Comparison of ENCODE assay signal across 7 cellular contexts in genomic region chr3:14409779-14410063, GRCh38. TPM values are rescaled to one million over a fixed set of nuclear protein-coding genes. Genes with fewer than 3 reads are reported as not detected.
DNase-seq lines count a peak whose midpoint lies in the region; ATAC-seq and TF ChIP-seq lines count a peak whose summit lies in the region.
"Not testable (repeated sequence)": the region's sequence is repeated elsewhere in the genome, so short reads cannot be mapped to it uniquely, and the experiment has no call there.

No MANE protein-coding gene starts in this region.

- H3K4me1 ChIP-seq in CD8-positive, alpha-beta memory T cell (ENCODE audit: insufficient read depth, low read length) = peaks cover 19% of the 10 kb centered on the region
- H3K4me1 ChIP-seq in OCI-LY7 (ENCODE audit: insufficient read depth, low read length, poor library complexity, severe bottlenecking) (peaks cover 97% of the 10 kb centered on the region), psoas muscle (peaks cover 70% of the 10 kb centered on the region)
- not testable (repeated sequence) for H3K4me1 ChIP-seq in endodermal cell (ENCODE audit: control insufficient read depth, insufficient read depth, low read length)

- CTCF ChIA-PET in CD8-positive, alpha-beta memory T cell (lab: Charles Lee); OCI-LY7 (lab: Charles Lee; ENCODE audit: unreplicated experiment); activated CD4-positive, alpha-beta memory T cell treated with anti-CD3 and anti-CD28 coated beads for 36 hours (lab: Charles Lee): not testable (repeated sequence)

- not testable (repeated sequence) for H3K9ac ChIP-seq in endodermal cell (ENCODE audit: extremely low read depth, low read length, poor library complexity, severe bottlenecking)

- peaks cover 30 to 69% (median 41%) of the 10 kb centered on the region in 3 donors for H3K4me1 Mint-ChIP-seq in CD8-positive, alpha-beta memory T cell
- peaks cover 49% of the 10 kb centered on the region for H3K4me1 Mint-ChIP-seq in activated CD4-positive, alpha-beta memory T cell treated with anti-CD3 and anti-CD28 coated beads for 36 hours (ENCODE audit: low read depth)
- H3K4me1 Mint-ChIP-seq in activated naive CD8-positive, alpha-beta T cell (ENCODE audit: low read depth) = peaks cover 49% of the 10 kb centered on the region
- H3K4me1 Mint-ChIP-seq in endodermal cell = peaks cover 32% of the 10 kb centered on the region
- H3K4me1 Mint-ChIP-seq in stimulated activated naive CD8-positive, alpha-beta T cell treated with anti-CD3 and anti-CD28 coated beads, Interleukin-15, amount 100 ng/mL, for 72 hours = peaks cover 74% of the 10 kb centered on the region

- WGBS in endodermal cell (ENCODE audit: insufficient coverage in 1 of 2, insufficient read length in 1 of 2), 2 experiments = 79 to 81% methylated on average over 6 of the region's 6 CpGs
- 92 to 95% (median 93%) methylated on average over 6 of the region's 6 CpGs for WGBS in psoas muscle, 3 donors

- H3K27me3 Mint-ChIP-seq in CD8-positive, alpha-beta memory T cell; activated CD4-positive, alpha-beta memory T cell treated with anti-CD3 and anti-CD28 coated beads for 36 hours; activated naive CD8-positive, alpha-beta T cell; endodermal cell (ENCODE audit: insufficient read depth); stimulated activated naive CD8-positive, alpha-beta T cell treated with anti-CD3 and anti-CD28 coated beads, Interleukin-15, amount 100 ng/mL, for 72 hours: not testable (repeated sequence)

- BruUV-seq in OCI-LY7 (replicated peaks; lab: Mats Ljungman, UMichigan) = not testable (repeated sequence)

- peaks cover 0 to 48% (median 7%) of the 10 kb centered on the region in 3 donors for H3K36me3 Mint-ChIP-seq in CD8-positive, alpha-beta memory T cell
- H3K36me3 Mint-ChIP-seq in activated CD4-positive, alpha-beta memory T cell treated with anti-CD3 and anti-CD28 coated beads for 36 hours = peaks cover 12% of the 10 kb centered on the region
- H3K36me3 Mint-ChIP-seq in activated naive CD8-positive, alpha-beta T cell = not testable (repeated sequence)
- H3K36me3 Mint-ChIP-seq in endodermal cell (ENCODE audit: low read depth) = peaks cover 19% of the 10 kb centered on the region

- H3K9me3 Mint-ChIP-seq in CD8-positive, alpha-beta memory T cell; activated CD4-positive, alpha-beta memory T cell treated with anti-CD3 and anti-CD28 coated beads for 36 hours; activated naive CD8-positive, alpha-beta T cell (ENCODE audit: low read depth); endodermal cell; stimulated activated naive CD8-positive, alpha-beta T cell treated with anti-CD3 and anti-CD28 coated beads, Interleukin-15, amount 100 ng/mL, for 72 hours: not testable (repeated sequence)

- peak overlapping the region; percentile 16; the same call in 1 of the 2 replicates for H3K4me2 ChIP-seq in OCI-LY7 (ENCODE audit: low read length)

- TF ChIP-seq CTCF in OCI-LY7 (conservative IDR thresholded peaks at IDR 0.05; ENCODE audit: low read length); endodermal cell (conservative IDR thresholded peaks at IDR 0.05); psoas muscle (IDR thresholded peaks at IDR 0.05): not testable (repeated sequence)

- H4K20me1 ChIP-seq in OCI-LY7 (ENCODE audit: insufficient read depth, low read length) = peaks cover 42% of the 10 kb centered on the region

- peaks cover 100% of the 10 kb centered on the region for H3K79me2 ChIP-seq in OCI-LY7 (ENCODE audit: insufficient read depth, low read depth, low read length)

- POLR2A ChIA-PET in CD8-positive, alpha-beta memory T cell (lab: Charles Lee); OCI-LY7 (lab: Charles Lee); activated CD4-positive, alpha-beta memory T cell treated with anti-CD3 and anti-CD28 coated beads for 36 hours (lab: Charles Lee): not testable (repeated sequence)

- intact Hi-C loops in OCI-LY7 (cut with micrococcal nuclease; ENCODE audit: unreplicated experiment) = loop anchor here (10.0 kb wide), 2 partner anchors 275 to 1745 kb away; partner anchors contain the start of gene RAF1
- intact Hi-C loops in activated CD4-positive, alpha-beta memory T cell treated with anti-CD3 and anti-CD28 coated beads for 36 hours (cut with micrococcal nuclease) = not testable (repeated sequence)
- intact Hi-C loops in psoas muscle (cut with DNase I) = loop anchor here in 1 of 2 donors (10.0 kb wide), 1 partner anchor 205 kb away; no protein-coding TSS in a partner anchor

- peak overlapping the region; percentile 89 for H3K27ac ChIP-seq in CD8-positive, alpha-beta memory T cell (ENCODE audit: low read depth, low read length)
- H3K27ac ChIP-seq in OCI-LY7 (ENCODE audit: low read depth, low read length, poor library complexity, severe bottlenecking); endodermal cell (ENCODE audit: low read depth, low read length): not testable (repeated sequence)
- H3K27ac ChIP-seq in psoas muscle = peak overlapping the region; percentile 78

- not testable (repeated sequence) for H3K4me3 Mint-ChIP-seq in CD8-positive, alpha-beta memory T cell; activated CD4-positive, alpha-beta memory T cell treated with anti-CD3 and anti-CD28 coated beads for 36 hours; activated naive CD8-positive, alpha-beta T cell; endodermal cell
- peak overlapping the region; percentile 12 to 64 for H3K4me3 Mint-ChIP-seq in stimulated activated naive CD8-positive, alpha-beta T cell treated with anti-CD3 and anti-CD28 coated beads, Interleukin-15, amount 100 ng/mL, for 72 hours

- ATAC-seq in psoas muscle; stimulated activated naive CD8-positive, alpha-beta T cell treated with anti-CD3 and anti-CD28 coated beads, Interleukin-15, amount 100 ng/mL, for 72 hours: not testable (repeated sequence)

- not testable (repeated sequence) for H2AFZ ChIP-seq in OCI-LY7 (ENCODE audit: low read length)

- not testable (repeated sequence) for H3K4me3 ChIP-seq in CD8-positive, alpha-beta memory T cell (ENCODE audit: low read length); OCI-LY7 (ENCODE audit: low read depth, low read length, poor library complexity, severe bottlenecking); endodermal cell (ENCODE audit: low read length); psoas muscle

- not testable (repeated sequence) for H3K27ac Mint-ChIP-seq in CD8-positive, alpha-beta memory T cell
- peak overlapping the region; percentile 73 for H3K27ac Mint-ChIP-seq in activated CD4-positive, alpha-beta memory T cell treated with anti-CD3 and anti-CD28 coated beads for 36 hours
- H3K27ac Mint-ChIP-seq in activated naive CD8-positive, alpha-beta T cell = peak overlapping the region; percentile 6
- H3K27ac Mint-ChIP-seq in endodermal cell = peak overlapping the region; percentile 68
- peak overlapping the region; percentile 80 to 89 for H3K27ac Mint-ChIP-seq in stimulated activated naive CD8-positive, alpha-beta T cell treated with anti-CD3 and anti-CD28 coated beads, Interleukin-15, amount 100 ng/mL, for 72 hours

- not testable (repeated sequence) for DNase-seq in CD8-positive, alpha-beta memory T cell; OCI-LY7 (ENCODE audit: low spot score); activated CD4-positive, alpha-beta memory T cell treated with anti-CD3 and anti-CD28 coated beads for 36 hours; endodermal cell; psoas muscle; stimulated activated naive CD8-positive, alpha-beta T cell treated with anti-CD3 and anti-CD28 coated beads, Interleukin-15, amount 100 ng/mL, for 72 hours

- not testable (repeated sequence) for H3K27me3 ChIP-seq in CD8-positive, alpha-beta memory T cell (ENCODE audit: insufficient read depth, low read length, poor library complexity, severe bottlenecking); endodermal cell (ENCODE audit: control insufficient read depth, insufficient read depth, low read length, poor library complexity, severe bottlenecking); psoas muscle (ENCODE audit: insufficient read depth in 3 of 3, low read length in 2 of 3)

- H3K36me3 ChIP-seq in CD8-positive, alpha-beta memory T cell (ENCODE audit: insufficient read depth, low read length) = not testable (repeated sequence)
- H3K36me3 ChIP-seq in OCI-LY7 (ENCODE audit: insufficient read depth, low read length) = peaks cover 92% of the 10 kb centered on the region
- peaks cover 10% of the 10 kb centered on the region for H3K36me3 ChIP-seq in endodermal cell (ENCODE audit: control insufficient read depth, insufficient read depth, low read length)
- peaks cover 0 to 28% of the 10 kb centered on the region in 2 donors for H3K36me3 ChIP-seq in psoas muscle (ENCODE audit: insufficient read depth in 1 of 2, low read depth in 1 of 2)

- H3K9me3 ChIP-seq in CD8-positive, alpha-beta memory T cell (ENCODE audit: low read length); OCI-LY7 (ENCODE audit: low read length); endodermal cell (ENCODE audit: control insufficient read depth, low read length); psoas muscle: not testable (repeated sequence)

- not testable (repeated sequence) for H3K9me2 ChIP-seq in OCI-LY7 (ENCODE audit: insufficient read depth, low read length)

RNA-seq across cellular contexts. Expression of gene SLC6A6, which starts 7.3 kb away (rescaled TPM):
- total RNA-seq in CD8-positive, alpha-beta memory T cell = 10 to 100 TPM; 44.5 to 44.6 TPM
- polyA plus RNA-seq in CD8-positive, alpha-beta memory T cell = 6.6 TPM
- total RNA-seq in OCI-LY7 (2014; rRNA removed; shearing (Covaris generic)) = 36.7 and 43.0 TPM in 2 replicates
- 44.6 and 51.8 TPM in 2 replicates for total RNA-seq in OCI-LY7 (2022)
- 10 to 100 TPM; 44.0 to 45.1 TPM for total RNA-seq in activated CD4-positive, alpha-beta memory T cell treated with anti-CD3 and anti-CD28 coated beads for 36 hours
- 10 to 100 TPM; 43.1 to 56.5 TPM for total RNA-seq in endodermal cell
- 25.6 TPM for polyA plus RNA-seq in endodermal cell (2013, experiment 1 of 2)
- polyA plus RNA-seq in endodermal cell (2013, experiment 2 of 2) = 24.6 TPM
- total RNA-seq in psoas muscle = 100 to 1,000 TPM in 1 of 4 donors, 10 to 100 TPM in 3; 10.3 to 104 (median 34.7) TPM
- polyA plus RNA-seq in psoas muscle = 10 to 100 TPM; 12.6 to 76.1 (median 52.8) TPM
